Comparison of ENCODE assay signal across 1 cellular context in the genomic region with DNA sequence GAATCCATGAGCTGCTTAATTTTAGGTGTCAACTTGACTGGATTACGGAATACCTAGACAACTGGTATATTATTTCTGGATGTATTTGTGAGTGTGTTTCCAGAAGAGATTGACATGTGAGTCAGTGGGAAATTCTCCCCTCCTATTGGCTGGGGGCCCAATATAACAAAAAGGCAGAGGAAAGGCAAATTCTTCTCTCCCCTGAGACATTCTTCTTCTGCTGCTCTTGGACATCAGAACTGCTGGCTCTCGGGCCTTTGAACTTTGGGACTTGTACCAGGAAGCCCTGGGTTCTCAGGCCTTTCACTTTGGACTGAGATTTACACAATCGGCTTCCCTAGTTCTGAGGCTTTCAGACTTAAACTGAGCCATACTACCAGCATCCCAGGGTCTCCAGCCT.
TF ChIP-seq lines count a peak whose summit lies in the region.

No MANE protein-coding gene starts in this region.

TF ChIP-seq in WTC11, 78 proteins besides CTCF, POLR2A, EP300 and RAD21:
- no peak for TF ChIP-seq TEAD1 (CRISPR knock-in tag; IDR thresholded peaks at IDR 0.05)
- no peak for TF ChIP-seq ZNF671 (CRISPR knock-in tag; IDR thresholded peaks at IDR 0.05)
- no peak for TF ChIP-seq USF2 (CRISPR knock-in tag; IDR thresholded peaks at IDR 0.05)
